Comparison of ENCODE assay signal across 33 cellular contexts in genomic region chr7:136193940-136194339, GRCh38.
"Had no signal": no experiment of that assay in that cellular context is flagged by ENCODE, and none has a peak within 500 bp of the region (broad histone marks: within the 10 kb centered on the region; RNA-seq: fewer than 3 reads in every experiment).

No MANE protein-coding gene starts in this region.

- H3K27me3 ChIP-seq: adrenal gland, ascending aorta, body of pancreas, brain microvascular endothelial cell, breast epithelium, cardiac muscle cell had no signal

- H3K36me3 ChIP-seq: adrenal gland, ascending aorta, brain microvascular endothelial cell, breast epithelium, cardiac muscle cell had no signal

- DNase-seq: activated effector memory CD4-positive, alpha-beta T cell treated with anti-CD3 and anti-CD28 coated beads, Interleukin-2, amount 50 U/mL, for 16 hours; activated effector memory CD4-positive, alpha-beta T cell treated with Interleukin-2 at 50 U/mL for 16 hours; activated gamma-delta T cell; activated gamma-delta T cell treated with Interleukin-2 at 50 U/mL for 16 hours; activated naive CD4-positive, alpha-beta T cell; activated naive CD4-positive, alpha-beta T cell treated with anti-CD3 and anti-CD28 coated beads for 36 hours; activated naive CD4-positive, alpha-beta T cell treated with anti-CD3 and anti-CD28 coated beads, Interleukin-2, amount 10 ng/mL, durations not matched to agents 7 days and 5 days; activated naive CD4-positive, alpha-beta T cell treated with anti-CD3 and anti-CD28 coated beads, Interleukin-2, amount 50 U/mL, for 16 hours; activated naive CD4-positive, alpha-beta T cell treated with Interleukin-2 at 50 U/mL for 16 hours; activated naive CD8-positive, alpha-beta T cell treated with anti-CD3 and anti-CD28 coated beads for 36 hours; activated naive CD8-positive, alpha-beta T cell treated with anti-CD3 and anti-CD28 coated beads, Interleukin-2, amount 10 ng/mL, durations not matched to agents 7 days and 5 days; activated naive CD8-positive, alpha-beta T cell treated with anti-CD3 and anti-CD28 coated beads, Interleukin-2, amount 50 U/mL, for 24 hours; activated T-cell treated with anti-CD3 and anti-CD28 coated beads, Interleukin-2, amount 50 U/mL, for 24 hours; activated T-cell treated with anti-CD3 and anti-CD28 coated beads, Interleukin-2, amount 50 U/mL, for 4 hours; activated T-cell treated with anti-CD3 and anti-CD28 coated beads, Interleukin-2, amount 50 U/mL, for 48 hours; activated T-cell treated with anti-CD3 and anti-CD28 coated beads, Interleukin-2, amount 50 U/mL, for 72 hours; adrenal gland; amniotic stem cell; amygdala; anterior cingulate cortex; aorta; body of pancreas; brain microvascular endothelial cell; caudate nucleus; central memory CD4-positive, alpha-beta T cell; cerebellar nuclear complex had no signal

- ATAC-seq: activated naive CD4-positive, alpha-beta T cell treated with anti-CD3 and anti-CD28 coated beads, Interleukin-2, amount 50 U/mL, for 72 hours; activated naive CD8-positive, alpha-beta T cell treated with anti-CD3 and anti-CD28 coated beads, Interleukin-2, amount 50 U/mL, for 24 hours; activated T-cell treated with anti-CD3 and anti-CD28 coated beads, Interleukin-2, amount 50 U/mL, for 4 hours; activated T-cell treated with anti-CD3 and anti-CD28 coated beads, Interleukin-2, amount 50 U/mL, for 72 hours; activated T-helper 17 cell treated with anti-CD3 and anti-CD28 coated beads, Interleukin-2, amount 50 U/mL, for 72 hours; body of pancreas had no signal

- H3K4me3 ChIP-seq: adrenal gland, ascending aorta, body of pancreas, breast epithelium, cardiac muscle cell had no signal

- FAIRE-seq: astrocyte, bronchial epithelial cell had no signal

- H3K27ac ChIP-seq: adrenal gland, ascending aorta, body of pancreas, brain microvascular endothelial cell, breast epithelium, cardiac muscle cell had no signal

- H3K4me1 ChIP-seq: adrenal gland, ascending aorta, body of pancreas, breast epithelium had no signal
